ENCODE assay signal across 15 cellular contexts in the genomic region with DNA sequence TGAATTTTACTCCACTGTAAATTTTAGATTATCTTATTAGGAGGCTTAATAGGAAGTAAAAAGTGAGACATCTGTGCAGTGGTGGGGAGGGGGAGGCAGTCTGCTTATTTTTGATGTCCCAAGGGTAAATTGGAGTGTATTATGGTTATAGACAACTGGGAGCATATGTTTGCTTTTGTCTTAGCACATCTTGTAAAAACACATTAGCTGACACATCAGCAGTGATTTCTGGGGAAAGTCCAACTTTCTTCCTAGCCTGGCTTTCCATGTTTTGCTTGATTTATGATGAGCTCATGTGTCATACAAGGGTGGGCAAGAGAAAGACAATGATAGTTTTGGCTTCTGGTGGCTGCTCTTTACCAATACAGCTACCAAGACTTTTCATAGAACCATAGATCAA. TPM values are rescaled to one million over a fixed set of nuclear protein-coding genes. Genes with fewer than 3 reads are reported as not detected.
DNase-seq lines count a peak whose midpoint lies in the region; ATAC-seq, FAIRE-seq and TF ChIP-seq lines count a peak whose summit lies in the region.
"Had no signal": no experiment of that assay in that cellular context is flagged by ENCODE, and none has a peak within 500 bp of the region (broad histone marks: within the 10 kb centered on the region; RNA-seq: fewer than 3 reads in every experiment).

No MANE protein-coding gene starts in this region.

- H3K36me3 Mint-ChIP-seq in stimulated activated naive B cell treated with anti-CD40 and anti-IgM and Interleukin-4, amounts not matched to agents 10 μg/mL and 1 μg/mL and 100 μg/mL, for 72 hours = no peaks in the 10 kb centered on the region

- no peak for FAIRE-seq in D721Med (lab: Jason Lieb, UNC)
- FAIRE-seq: H54 had no signal

- DNase-seq in D341Med (ENCODE audit: low spot score) (peak; percentile 31), MG63 (peak; percentile 2), fibroblast of the conjunctiva (ENCODE audit: low read depth) (peak; percentile 13), D721Med (ENCODE audit: insufficient read length, low spot score) (no peak), superior temporal gyrus (ENCODE audit: extremely low spot score) (no peak)
- DNase-seq in stimulated activated naive B cell treated with anti-CD40 and anti-IgM and Interleukin-4, amounts not matched to agents 10 μg/mL and 1 μg/mL and 100 μg/mL, for 72 hours = no peak
- no peak for DNase-seq in activated CD8-positive, alpha-beta memory T cell treated with anti-CD3 and anti-CD28 coated beads for 24 hours
- DNase-seq: CD4-positive, alpha-beta T cell; NCI-H1436; NCI-H2029 treated with DMSO at 0.1 percent for 48 hours had no signal

- H3K9me3 Mint-ChIP-seq in stimulated activated naive B cell treated with anti-CD40 and anti-IgM and Interleukin-4, amounts not matched to agents 10 μg/mL and 1 μg/mL and 100 μg/mL, for 72 hours = peaks cover 0 to 1% of the 10 kb centered on the region in 2 donors
- H3K9me3 Mint-ChIP-seq: CD4-positive, alpha-beta T cell had no signal

- ATAC-seq in SK-N-SH treated with all-trans-retinoic acid at 6 μM for 48 hours = no peak
- ATAC-seq in stimulated activated naive B cell treated with anti-CD40 and anti-IgM and Interleukin-4, amounts not matched to agents 10 μg/mL and 1 μg/mL and 100 μg/mL, for 72 hours (replicated peaks) = no peak
- ATAC-seq: Panc1, Right ventricle myocardium inferior had no signal

- no peak for TF ChIP-seq CTCF in D721Med (IDR thresholded peaks at IDR 0.05; ENCODE audit: insufficient read depth, missing control alignments)

- H3K9me3 ChIP-seq in MG63 = no peaks in the 10 kb centered on the region

- peaks cover 0 to 6% of the 10 kb centered on the region in 2 donors for H3K4me1 Mint-ChIP-seq in stimulated activated naive B cell treated with anti-CD40 and anti-IgM and Interleukin-4, amounts not matched to agents 10 μg/mL and 1 μg/mL and 100 μg/mL, for 72 hours

- H3K27me3 ChIP-seq in MG63 = no peaks in the 10 kb centered on the region

- peaks cover 15 to 25% of the 10 kb centered on the region in 2 donors for H3K27me3 Mint-ChIP-seq in stimulated activated naive B cell treated with anti-CD40 and anti-IgM and Interleukin-4, amounts not matched to agents 10 μg/mL and 1 μg/mL and 100 μg/mL, for 72 hours

- H3K4me3 Mint-ChIP-seq in stimulated activated naive B cell treated with anti-CD40 and anti-IgM and Interleukin-4, amounts not matched to agents 10 μg/mL and 1 μg/mL and 100 μg/mL, for 72 hours = no peak overlapping the region
- H3K4me3 Mint-ChIP-seq: CD4-positive, alpha-beta T cell had no signal

- no peaks in the 10 kb centered on the region for H3K36me3 ChIP-seq in MG63

- H3K4me3 ChIP-seq in MG63 = no peak overlapping the region

- no peak overlapping the region for H3K27ac Mint-ChIP-seq in stimulated activated naive B cell treated with anti-CD40 and anti-IgM and Interleukin-4, amounts not matched to agents 10 μg/mL and 1 μg/mL and 100 μg/mL, for 72 hours
- H3K27ac Mint-ChIP-seq: CD4-positive, alpha-beta T cell had no signal

TF ChIP-seq in SK-N-SH treated with all-trans-retinoic acid at 6 μM for 48 hours, 23 proteins besides CTCF, POLR2A, EP300 and RAD21:
- TF ChIP-seq TOX (CRISPR knock-in tag; IDR thresholded peaks at IDR 0.05; ENCODE audit: borderline replicate concordance) (no peak), ESRRG (CRISPR knock-in tag; IDR thresholded peaks at IDR 0.05) (no peak), CSDC2 (CRISPR knock-in tag; IDR thresholded peaks at IDR 0.05) (no peak), TCF4 (CRISPR knock-in tag; IDR thresholded peaks at IDR 0.05; ENCODE audit: borderline replicate concordance) (peak; percentile 27; the same call in 1 of the 2 replicates), ISL1 (CRISPR knock-in tag; IDR thresholded peaks at IDR 0.05) (no peak; the same call in 1 of the 2 replicates), PPARA (CRISPR knock-in tag; IDR thresholded peaks at IDR 0.05; ENCODE audit: borderline replicate concordance) (no peak)
- TF ChIP-seq, protein P1, sequence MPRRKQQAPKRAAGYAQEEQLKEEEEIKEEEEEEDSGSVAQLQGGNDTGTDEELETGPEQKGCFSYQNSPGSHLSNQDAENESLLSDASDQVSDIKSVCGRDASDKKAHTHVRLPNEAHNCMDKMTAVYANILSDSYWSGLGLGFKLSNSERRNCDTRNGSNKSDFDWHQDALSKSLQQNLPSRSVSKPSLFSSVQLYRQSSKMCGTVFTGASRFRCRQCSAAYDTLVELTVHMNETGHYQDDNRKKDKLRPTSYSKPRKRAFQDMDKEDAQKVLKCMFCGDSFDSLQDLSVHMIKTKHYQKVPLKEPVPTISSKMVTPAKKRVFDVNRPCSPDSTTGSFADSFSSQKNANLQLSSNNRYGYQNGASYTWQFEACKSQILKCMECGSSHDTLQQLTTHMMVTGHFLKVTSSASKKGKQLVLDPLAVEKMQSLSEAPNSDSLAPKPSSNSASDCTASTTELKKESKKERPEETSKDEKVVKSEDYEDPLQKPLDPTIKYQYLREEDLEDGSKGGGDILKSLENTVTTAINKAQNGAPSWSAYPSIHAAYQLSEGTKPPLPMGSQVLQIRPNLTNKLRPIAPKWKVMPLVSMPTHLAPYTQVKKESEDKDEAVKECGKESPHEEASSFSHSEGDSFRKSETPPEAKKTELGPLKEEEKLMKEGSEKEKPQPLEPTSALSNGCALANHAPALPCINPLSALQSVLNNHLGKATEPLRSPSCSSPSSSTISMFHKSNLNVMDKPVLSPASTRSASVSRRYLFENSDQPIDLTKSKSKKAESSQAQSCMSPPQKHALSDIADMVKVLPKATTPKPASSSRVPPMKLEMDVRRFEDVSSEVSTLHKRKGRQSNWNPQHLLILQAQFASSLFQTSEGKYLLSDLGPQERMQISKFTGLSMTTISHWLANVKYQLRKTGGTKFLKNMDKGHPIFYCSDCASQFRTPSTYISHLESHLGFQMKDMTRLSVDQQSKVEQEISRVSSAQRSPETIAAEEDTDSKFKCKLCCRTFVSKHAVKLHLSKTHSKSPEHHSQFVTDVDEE (CRISPR knock-in tag; IDR thresholded peaks at IDR 0.05) = peak; percentile 55; the same call in 1 of the 2 replicates
- TF ChIP-seq, protein P2, sequence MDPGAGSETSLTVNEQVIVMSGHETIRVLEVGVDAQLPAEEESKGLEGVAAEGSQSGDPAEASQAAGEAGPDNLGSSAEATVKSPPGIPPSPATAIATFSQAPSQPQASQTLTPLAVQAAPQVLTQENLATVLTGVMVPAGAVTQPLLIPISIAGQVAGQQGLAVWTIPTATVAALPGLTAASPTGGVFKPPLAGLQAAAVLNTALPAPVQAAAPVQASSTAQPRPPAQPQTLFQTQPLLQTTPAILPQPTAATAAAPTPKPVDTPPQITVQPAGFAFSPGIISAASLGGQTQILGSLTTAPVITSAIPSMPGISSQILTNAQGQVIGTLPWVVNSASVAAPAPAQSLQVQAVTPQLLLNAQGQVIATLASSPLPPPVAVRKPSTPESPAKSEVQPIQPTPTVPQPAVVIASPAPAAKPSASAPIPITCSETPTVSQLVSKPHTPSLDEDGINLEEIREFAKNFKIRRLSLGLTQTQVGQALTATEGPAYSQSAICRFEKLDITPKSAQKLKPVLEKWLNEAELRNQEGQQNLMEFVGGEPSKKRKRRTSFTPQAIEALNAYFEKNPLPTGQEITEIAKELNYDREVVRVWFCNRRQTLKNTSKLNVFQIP (CRISPR knock-in tag; IDR thresholded peaks at IDR 0.05; ENCODE audit: borderline replicate concordance, low read depth) = no peak

RNA-seq across cellular contexts. Expression of a gene that starts 4.0 kb away (rescaled TPM):
- total RNA-seq in MG63 (2014; rRNA removed; shearing (Covaris generic); ENCODE audit: low replicate concordance) = not detected in 2 replicates
- total RNA-seq: CD4-positive, alpha-beta T cell; HT1080 had no signal

Comparison
In these comparisons a context has a peak if more than half of its experiments do, and no peak if none do; other contexts are left out.
1. DNase-seq: peak in D341Med (single experiment), MG63 (single experiment) and fibroblast of the conjunctiva (single experiment); none in stimulated activated naive B cell treated with anti-CD40 and anti-IgM and Interleukin-4, amounts not matched to agents 10 μg/mL and 1 μg/mL and 100 μg/mL, for 72 hours (single experiment), D721Med (single experiment), activated CD8-positive, alpha-beta memory T cell treated with anti-CD3 and anti-CD28 coated beads for 24 hours (single experiment) and superior temporal gyrus (single experiment).